8 cellular contexts compared by ENCODE assay signal in genomic region chr10:34655286-34656170, GRCh38.
DNase-seq lines count a peak whose midpoint lies in the region; ATAC-seq and TF ChIP-seq lines count a peak whose summit lies in the region.

No MANE protein-coding gene starts in this region.

- TF ChIP-seq CTCF in choroid plexus epithelial cell (conservative IDR thresholded peaks at IDR 0.05; ENCODE audit: low read depth, low read length): peak; percentile 76

- intact Hi-C loops in posterior vena cava (cut with DNase I): no loop called here

- H3K4me3 ChIP-seq in choroid plexus epithelial cell (ENCODE audit: low read depth, low read length): no peak overlapping the region

- no peak for ATAC-seq in HG03571 (IDR thresholded peaks at IDR 0.05; ENCODE audit: unreplicated experiment)

- peak; percentile 46 for DNase-seq in stimulated activated CD4-positive, alpha-beta T cell treated with anti-CD3 and anti-CD28 coated beads, Interleukin-15, amount 100 ng/mL, for 24 hours
- no peak for DNase-seq in stimulated activated CD4-positive, alpha-beta T cell treated with anti-CD3 and anti-CD28 coated beads, Interleukin-4, amount 100 ng/mL, for 4 hours
- DNase-seq in HS-5 (ENCODE audit: low read depth): peak; percentile 24
- DNase-seq in OCI-M1 (lab: John Stamatoyannopoulos, UW): peak; percentile 83
- peak; percentile 87 for DNase-seq in choroid plexus epithelial cell (ENCODE audit: low read depth)
- peak; percentile 65 for DNase-seq in medulla oblongata (ENCODE audit: extremely low spot score)
- DNase-seq in posterior vena cava (ENCODE audit: low spot score): no peak

Comparison
In these comparisons a context has a peak if more than half of its experiments do, and no peak if none do; other contexts are left out.
1. DNase-seq: peak in stimulated activated CD4-positive, alpha-beta T cell treated with anti-CD3 and anti-CD28 coated beads, Interleukin-15, amount 100 ng/mL, for 24 hours (single experiment), HS-5 (single experiment), OCI-M1 (single experiment), choroid plexus epithelial cell (single experiment) and medulla oblongata (single experiment); none in stimulated activated CD4-positive, alpha-beta T cell treated with anti-CD3 and anti-CD28 coated beads, Interleukin-4, amount 100 ng/mL, for 4 hours (0 of 2) and posterior vena cava (single experiment).